In genomic region chr1:151255381-151255780, GRCh38 we compare ENCODE assay signal across 8 cellular contexts. TPM values are rescaled to one million over a fixed set of nuclear protein-coding genes. Genes with fewer than 3 reads are reported as not detected.
DNase-seq lines count a peak whose midpoint lies in the region; ATAC-seq and TF ChIP-seq lines count a peak whose summit lies in the region.

No MANE protein-coding gene starts in this region.

- H3K4me3 ChIP-seq in upper lobe of right lung, result peak overlapping the region; percentile 95

- H3K27ac Mint-ChIP-seq in activated naive CD4-positive, alpha-beta T cell treated with anti-CD3 and anti-CD28 coated beads, Interleukin-2, amount 50 U/mL, for 24 hours, result peak overlapping the region; percentile 93
- peak overlapping the region; percentile 90 for H3K27ac Mint-ChIP-seq in activated naive CD8-positive, alpha-beta T cell treated with anti-CD3 and anti-CD28 coated beads, Interleukin-2, amount 10 ng/mL, durations not matched to agents 7 days and 5 days

- peaks cover 14% of the 10 kb centered on the region for H3K4me1 ChIP-seq in upper lobe of right lung

- H3K36me3 Mint-ChIP-seq in activated naive CD4-positive, alpha-beta T cell treated with anti-CD3 and anti-CD28 coated beads, Interleukin-2, amount 50 U/mL, for 24 hours, result no peaks in the 10 kb centered on the region
- peaks cover 2% of the 10 kb centered on the region for H3K36me3 Mint-ChIP-seq in activated naive CD8-positive, alpha-beta T cell treated with anti-CD3 and anti-CD28 coated beads, Interleukin-2, amount 10 ng/mL, durations not matched to agents 7 days and 5 days

- no peaks in the 10 kb centered on the region for H3K9me3 Mint-ChIP-seq in activated naive CD4-positive, alpha-beta T cell treated with anti-CD3 and anti-CD28 coated beads, Interleukin-2, amount 50 U/mL, for 24 hours
- no peaks in the 10 kb centered on the region for H3K9me3 Mint-ChIP-seq in activated naive CD8-positive, alpha-beta T cell treated with anti-CD3 and anti-CD28 coated beads, Interleukin-2, amount 10 ng/mL, durations not matched to agents 7 days and 5 days

- DNase-seq in activated naive CD4-positive, alpha-beta T cell treated with Interleukin-2 at 50 U/mL for 16 hours, result no peak
- no peak for DNase-seq in activated naive CD8-positive, alpha-beta T cell treated with anti-CD3 and anti-CD28 coated beads, Interleukin-2, amount 10 ng/mL, durations not matched to agents 7 days and 5 days
- DNase-seq in left kidney (ENCODE audit: low read depth, low spot score) (peak; percentile 18), upper lobe of right lung (no peak), NCI-H526 (lab: John Stamatoyannopoulos, UW) (no peak), SK-N-DZ (ENCODE audit: low spot score) (no peak)

- H3K27ac ChIP-seq in upper lobe of right lung, result peak overlapping the region; percentile 88

- no peaks in the 10 kb centered on the region for H3K36me3 ChIP-seq in upper lobe of right lung

- no peak for TF ChIP-seq CTCF in upper lobe of right lung (IDR thresholded peaks at IDR 0.05)

- H3K9me3 ChIP-seq in upper lobe of right lung, result no peaks in the 10 kb centered on the region

- H3K27me3 Mint-ChIP-seq in activated naive CD4-positive, alpha-beta T cell treated with anti-CD3 and anti-CD28 coated beads, Interleukin-2, amount 50 U/mL, for 24 hours, result no peaks in the 10 kb centered on the region
- no peaks in the 10 kb centered on the region for H3K27me3 Mint-ChIP-seq in activated naive CD8-positive, alpha-beta T cell treated with anti-CD3 and anti-CD28 coated beads, Interleukin-2, amount 10 ng/mL, durations not matched to agents 7 days and 5 days

- H3K4me1 Mint-ChIP-seq in activated naive CD4-positive, alpha-beta T cell treated with anti-CD3 and anti-CD28 coated beads, Interleukin-2, amount 50 U/mL, for 24 hours, result peaks cover 29% of the 10 kb centered on the region
- H3K4me1 Mint-ChIP-seq in activated naive CD8-positive, alpha-beta T cell treated with anti-CD3 and anti-CD28 coated beads, Interleukin-2, amount 10 ng/mL, durations not matched to agents 7 days and 5 days, result peaks cover 20% of the 10 kb centered on the region

- H3K4me3 Mint-ChIP-seq in activated naive CD4-positive, alpha-beta T cell treated with anti-CD3 and anti-CD28 coated beads, Interleukin-2, amount 50 U/mL, for 24 hours, result peak overlapping the region; percentile 90
- peak overlapping the region; percentile 91 for H3K4me3 Mint-ChIP-seq in activated naive CD8-positive, alpha-beta T cell treated with anti-CD3 and anti-CD28 coated beads, Interleukin-2, amount 10 ng/mL, durations not matched to agents 7 days and 5 days

- no peaks in the 10 kb centered on the region for H3K27me3 ChIP-seq in upper lobe of right lung

- ATAC-seq in activated naive CD8-positive, alpha-beta T cell treated with anti-CD3 and anti-CD28 coated beads, Interleukin-2, amount 10 ng/mL, durations not matched to agents 7 days and 5 days (ENCODE audit: low read depth), result no peak
- ATAC-seq in upper lobe of right lung (no peak), GM18511 (IDR thresholded peaks at IDR 0.05; ENCODE audit: unreplicated experiment) (no peak)

- POLR2A ChIA-PET in activated naive CD8-positive, alpha-beta T cell treated with anti-CD3 and anti-CD28 coated beads, Interleukin-2, amount 10 ng/mL, durations not matched to agents 7 days and 5 days (lab: Charles Lee), result interaction anchor here (0.6 to 2.0 kb wide), 11 partner anchors 10 to 124 kb away, joined by 3 to 22 read pairs (median 4); partner anchors contain the start of genes PI4KB, SEMA6C, TNFAIP8L2 and VPS72

- intact Hi-C loops in upper lobe of right lung (cut with DNase I), result no loop called here

RNA-seq across cellular contexts. Expression of gene PSMD4, which starts 0.8 kb away (rescaled TPM):
- total RNA-seq in activated naive CD8-positive, alpha-beta T cell treated with anti-CD3 and anti-CD28 coated beads, Interleukin-2, amount 10 ng/mL, durations not matched to agents 7 days and 5 days, result 100 to 1,000 TPM; 170 to 174 TPM
- total RNA-seq in upper lobe of right lung, result 112 TPM
- polyA plus RNA-seq in SK-N-DZ (2014; cell fraction: cytosol; rRNA removed), result 322 and 409 TPM in 2 replicates
- polyA plus RNA-seq in SK-N-DZ (2014; cell fraction: nucleus; rRNA removed), result 187 and 236 TPM in 2 replicates

RNA-seq across cellular contexts. Expression of gene ZNF687, which starts 26.7 kb away (rescaled TPM):
- total RNA-seq in activated naive CD8-positive, alpha-beta T cell treated with anti-CD3 and anti-CD28 coated beads, Interleukin-2, amount 10 ng/mL, durations not matched to agents 7 days and 5 days, result 10 to 100 TPM; 35.5 to 37.0 TPM
- 22.5 TPM for total RNA-seq in upper lobe of right lung
- polyA plus RNA-seq in SK-N-DZ (2014; cell fraction: cytosol; rRNA removed), result 22.8 and 27.2 TPM in 2 replicates
- 22.0 and 48.0 TPM in 2 replicates for polyA plus RNA-seq in SK-N-DZ (2014; cell fraction: nucleus; rRNA removed)

RNA-seq across cellular contexts. Expression of gene PIP5K1A, which starts 57.0 kb away (rescaled TPM):
- total RNA-seq in activated naive CD8-positive, alpha-beta T cell treated with anti-CD3 and anti-CD28 coated beads, Interleukin-2, amount 10 ng/mL, durations not matched to agents 7 days and 5 days, result 10 to 100 TPM; 51.9 to 59.4 TPM
- total RNA-seq in upper lobe of right lung, result 54.0 TPM
- 50.6 and 55.8 TPM in 2 replicates for polyA plus RNA-seq in SK-N-DZ (2014; cell fraction: cytosol; rRNA removed)
- 46.4 and 75.2 TPM in 2 replicates for polyA plus RNA-seq in SK-N-DZ (2014; cell fraction: nucleus; rRNA removed)
